In the genomic region with DNA sequence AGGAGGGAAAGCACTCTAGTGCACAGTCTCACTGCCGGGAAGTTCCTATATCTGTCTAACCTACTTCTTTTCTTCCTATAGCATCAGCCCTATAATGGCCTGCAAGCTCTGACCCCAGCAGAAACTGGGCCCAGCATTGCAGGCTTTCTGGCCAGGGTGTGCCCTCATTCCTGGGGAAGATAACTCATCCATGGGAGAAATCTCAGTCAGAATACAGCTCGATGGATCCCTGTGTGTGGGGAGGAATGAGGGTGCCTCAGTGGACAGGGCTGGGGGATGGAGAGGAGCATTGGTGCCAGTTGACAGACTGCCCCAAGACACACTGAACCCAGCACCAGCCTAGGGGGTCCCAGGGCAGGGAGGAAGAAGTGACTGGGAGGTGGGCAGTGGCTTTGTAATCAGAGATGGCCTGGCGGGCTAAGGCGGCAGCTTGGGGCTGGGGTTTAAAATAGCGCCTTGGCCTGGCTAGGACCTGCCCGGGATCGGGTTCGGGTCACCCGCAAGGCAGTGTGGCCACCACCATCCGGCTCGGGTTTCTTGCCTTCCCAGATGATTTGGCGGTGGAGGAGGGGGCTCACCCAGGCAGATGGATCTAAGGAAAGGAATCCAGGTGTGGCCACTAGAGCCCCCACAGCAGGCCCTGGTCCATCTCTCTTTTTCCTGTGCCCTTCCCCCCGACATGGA, we compare ENCODE assay signal across 8 cellular contexts. TPM values are rescaled to one million over a fixed set of nuclear protein-coding genes. Genes with fewer than 3 reads are reported as not detected.
DNase-seq lines count a peak whose midpoint lies in the region; ATAC-seq and TF ChIP-seq lines count a peak whose summit lies in the region.

No MANE protein-coding gene starts in this region.

- H2AK5ac ChIP-seq in mesendoderm (ENCODE audit: low read length), result no peak overlapping the region

- H3K36me3 ChIP-seq in mesendoderm (ENCODE audit: control insufficient read depth, insufficient read depth, low read length), result no peaks in the 10 kb centered on the region
- no peaks in the 10 kb centered on the region for H3K36me3 ChIP-seq in transverse colon

- intact Hi-C loops in activated B cell treated with CpG ODN at 0.5 μM for 24 hours (cut with micrococcal nuclease), result no loop called here
- intact Hi-C loops in transverse colon (cut with DNase I; ENCODE audit: low total_unique reads), result no loop called here

- no peak overlapping the region for H3K4me2 ChIP-seq in mesendoderm (ENCODE audit: low read length)

- CTCF ChIA-PET in activated B cell treated with CpG ODN at 0.5 μM for 24 hours (lab: Charles Lee), result no interaction called here

- peak overlapping the region; percentile 24 for H3K9ac ChIP-seq in mesendoderm (ENCODE audit: low read length)

- peaks cover 41% of the 10 kb centered on the region for H3K4me1 ChIP-seq in mesendoderm (ENCODE audit: control insufficient read depth, low read depth, low read length)
- peaks cover 37 to 65% (median 61%) of the 10 kb centered on the region in 4 donors for H3K4me1 ChIP-seq in transverse colon

- in situ Hi-C loops in transverse colon (cut with MboI; ENCODE audit: low pct_ligation_motif_present in 1 of 4, low pct_unique_long_range_greater_than_20kb in 1 of 4, low sequenced_read_pairs in 3 of 4), result loop anchor here in 2 of 4 donors (10.0 to 25.0 kb wide), 2 partner anchors 54 to 122 kb away; no protein-coding TSS in a partner anchor

- H3K4ac ChIP-seq in mesendoderm (ENCODE audit: low read depth, low read length), result peak overlapping the region; percentile 4

- peaks cover 2% of the 10 kb centered on the region for H3K27me3 Mint-ChIP-seq in activated T-cell treated with anti-CD3 and anti-CD28 coated beads, Interleukin-2, amount 50 U/mL, for 4 hours (ENCODE audit: low read depth)
- H3K27me3 Mint-ChIP-seq in activated B cell treated with CpG ODN at 0.5 μM for 24 hours, result no peaks in the 10 kb centered on the region

- H4K5ac ChIP-seq in mesendoderm (ENCODE audit: low read length), result no peak overlapping the region

- no peaks in the 10 kb centered on the region for H3K9me3 Mint-ChIP-seq in activated T-cell treated with anti-CD3 and anti-CD28 coated beads, Interleukin-2, amount 50 U/mL, for 4 hours
- H3K9me3 Mint-ChIP-seq in activated B cell treated with CpG ODN at 0.5 μM for 24 hours, result no peaks in the 10 kb centered on the region

- peak overlapping the region; percentile 73 for H3K27ac Mint-ChIP-seq in activated B cell treated with CpG ODN at 0.5 μM for 24 hours

- peaks cover 23% of the 10 kb centered on the region for H3K4me1 Mint-ChIP-seq in activated T-cell treated with anti-CD3 and anti-CD28 coated beads, Interleukin-2, amount 50 U/mL, for 4 hours (ENCODE audit: low read depth)
- peaks cover 79% of the 10 kb centered on the region for H3K4me1 Mint-ChIP-seq in activated B cell treated with CpG ODN at 0.5 μM for 24 hours

- POLR2A ChIA-PET in activated B cell treated with CpG ODN at 0.5 μM for 24 hours (lab: Charles Lee), result interaction anchor here (8.5 to 9.3 kb wide), 3 partner anchors 10 to 52 kb away, joined by 179 to 772 read pairs (median 417); a partner anchor contains a TSS

- H3K36me3 Mint-ChIP-seq in activated T-cell treated with anti-CD3 and anti-CD28 coated beads, Interleukin-2, amount 50 U/mL, for 4 hours (ENCODE audit: insufficient read depth), result no peaks in the 10 kb centered on the region
- H3K36me3 Mint-ChIP-seq in activated B cell treated with CpG ODN at 0.5 μM for 24 hours (ENCODE audit: low read depth), result no peaks in the 10 kb centered on the region

- H3K18ac ChIP-seq in mesendoderm (ENCODE audit: low read length), result no peak overlapping the region

- no peaks in the 10 kb centered on the region for H3K79me2 ChIP-seq in mesendoderm (ENCODE audit: control insufficient read depth, insufficient read depth, low read length)

- no peak overlapping the region for H3K4me3 Mint-ChIP-seq in activated T-cell treated with anti-CD3 and anti-CD28 coated beads, Interleukin-2, amount 50 U/mL, for 4 hours
- no peak overlapping the region for H3K4me3 Mint-ChIP-seq in activated B cell treated with CpG ODN at 0.5 μM for 24 hours

- H2BK5ac ChIP-seq in mesendoderm (ENCODE audit: low read length), result no peak overlapping the region

- TF ChIP-seq CTCF in activated B cell treated with CpG ODN at 0.5 μM for 24 hours (IDR thresholded peaks at IDR 0.05), result no peak
- TF ChIP-seq CTCF in transverse colon (IDR thresholded peaks at IDR 0.05), result no peak

- H3K27me3 ChIP-seq in mesendoderm (ENCODE audit: insufficient read depth, low read length, poor library complexity), result no peaks in the 10 kb centered on the region
- no peaks in the 10 kb centered on the region for H3K27me3 ChIP-seq in transverse colon

- H2BK120ac ChIP-seq in mesendoderm (ENCODE audit: low read depth, low read length), result no peak overlapping the region

- H4K8ac ChIP-seq in mesendoderm (ENCODE audit: low read depth, low read length), result no peak overlapping the region

- no peak overlapping the region for H3K23ac ChIP-seq in mesendoderm (ENCODE audit: low read length)

- H3K56ac ChIP-seq in mesendoderm (ENCODE audit: low read length), result peak overlapping the region; percentile 66

- H3K9me3 ChIP-seq in transverse colon, result no peaks in the 10 kb centered on the region

- no peak overlapping the region for H3K4me3 ChIP-seq in mesendoderm (ENCODE audit: low read length)
- H3K4me3 ChIP-seq in transverse colon, result no peak overlapping the region

- no peak overlapping the region for H2BK15ac ChIP-seq in mesendoderm (replicated peaks; ENCODE audit: low read depth)

- TF ChIP-seq EP300 in transverse colon (IDR thresholded peaks at IDR 0.05; ENCODE audit: low read depth), result no peak

- no peak overlapping the region for H3K27ac ChIP-seq in mesendoderm (ENCODE audit: low read depth, low read length)
- no peak overlapping the region for H3K27ac ChIP-seq in transverse colon

- DNase-seq in activated T-cell treated with anti-CD3 and anti-CD28 coated beads, Interleukin-2, amount 50 U/mL, for 1 hour, result peak; percentile 16
- no peak for DNase-seq in activated T-cell treated with anti-CD3 and anti-CD28 coated beads, Interleukin-2, amount 50 U/mL, for 4 hours
- DNase-seq in activated B cell treated with CpG ODN at 0.5 μM for 24 hours (no peak), mesendoderm (no peak), transverse colon (no peak)
- peak; percentile 4 for DNase-seq in stimulated activated naive CD8-positive, alpha-beta T cell treated with anti-CD3 and anti-CD28 coated beads, Interleukin-15, Interleukin-2, amounts not matched to agents 100 U/mL and 50 U/mL, for 24 hours
- no peak for DNase-seq in stimulated activated CD4-positive, alpha-beta T cell treated with anti-CD3 and anti-CD28 coated beads, Interleukin-12 subunit alpha, Interleukin-12 subunit beta, amount 100 ng/mL, for 4 hours

- peaks cover 1% of the 10 kb centered on the region for H3K79me1 ChIP-seq in mesendoderm (ENCODE audit: low read length)

- no peak for TF ChIP-seq POLR2A in transverse colon (IDR thresholded peaks at IDR 0.05)

- ATAC-seq in activated T-cell treated with anti-CD3 and anti-CD28 coated beads, Interleukin-2, amount 50 U/mL, for 4 hours, result no peak
- ATAC-seq in activated B cell treated with CpG ODN at 0.5 μM for 24 hours (ENCODE audit: low read depth) (no peak), HG03135 (IDR thresholded peaks at IDR 0.05; ENCODE audit: unreplicated experiment) (no peak)
- ATAC-seq in stimulated activated naive CD8-positive, alpha-beta T cell treated with anti-CD3 and anti-CD28 coated beads, Interleukin-15, Interleukin-2, amounts not matched to agents 100 U/mL and 50 U/mL, for 24 hours, result no peak

- WGBS in mesendoderm (ENCODE audit: extremely low coverage, insufficient coverage, low lambda C conversion rate), result no CpG with 5 or more reads among the region's 13 CpGs
- 92% methylated on average over 13 of the region's 13 CpGs; no CpG with 5 or more reads in 1 of the 2 donors for WGBS in transverse colon (ENCODE audit: low coverage in 1 of 2), 2 donors

RNA-seq across cellular contexts. Expression of a gene that starts 7.6 kb away (rescaled TPM):
- 1 to 10 TPM; 1.2 to 3.3 (median 1.4) TPM for total RNA-seq in activated T-cell treated with anti-CD3 and anti-CD28 coated beads, Interleukin-2, amount 50 U/mL, for 4 hours
- total RNA-seq in activated B cell treated with CpG ODN at 0.5 μM for 24 hours (94.9 and 115 TPM in 2 replicates), transverse colon (10 to 100 TPM; 26.5 to 50.7 (median 36.2) TPM)
- polyA plus RNA-seq in mesendoderm (2013, experiment 1 of 2), result 90.1 TPM
- polyA plus RNA-seq in mesendoderm (2013, experiment 2 of 2), result 88.3 TPM

Comparison
In these comparisons a context has a peak if more than half of its experiments do, and no peak if none do; other contexts are left out.
1. DNase-seq: peak in activated T-cell treated with anti-CD3 and anti-CD28 coated beads, Interleukin-2, amount 50 U/mL, for 1 hour (single experiment) and stimulated activated naive CD8-positive, alpha-beta T cell treated with anti-CD3 and anti-CD28 coated beads, Interleukin-15, Interleukin-2, amounts not matched to agents 100 U/mL and 50 U/mL, for 24 hours (single experiment); none in activated T-cell treated with anti-CD3 and anti-CD28 coated beads, Interleukin-2, amount 50 U/mL, for 4 hours (single experiment), activated B cell treated with CpG ODN at 0.5 μM for 24 hours (single experiment), mesendoderm (single experiment), transverse colon (single experiment) and stimulated activated CD4-positive, alpha-beta T cell treated with anti-CD3 and anti-CD28 coated beads, Interleukin-12 subunit alpha, Interleukin-12 subunit beta, amount 100 ng/mL, for 4 hours (single experiment).
2. RNA of a gene that starts 7.6 kb away (total RNA-seq): 94.9 to 115 TPM in activated B cell treated with CpG ODN at 0.5 μM for 24 hours and 26.5 to 50.7 TPM in transverse colon; 1.2 to 3.3 TPM in activated T-cell treated with anti-CD3 and anti-CD28 coated beads, Interleukin-2, amount 50 U/mL, for 4 hours; every median in the first group is over 4 times any median in the second.